In genomic region chr6:38997128-38997761, GRCh38 we compare ENCODE assay signal across 8 cellular contexts. TPM values are rescaled to one million over a fixed set of nuclear protein-coding genes. Genes with fewer than 3 reads are reported as not detected.
A peak's percentile ranks its signal among the peaks of the same experiment; 100 is the strongest.
DNase-seq lines count a peak whose midpoint lies in the region; ATAC-seq and TF ChIP-seq lines count a peak whose summit lies in the region.

No MANE protein-coding gene starts in this region.

- DNase-seq in DMS53 (lab: John Stamatoyannopoulos, UW) (peak; percentile 47), DMS53 treated with DMSO at 0.1 percent for 48 hours (lab: John Stamatoyannopoulos, UW; ENCODE audit: unreplicated experiment) (no peak), NCI-H1092 (lab: John Stamatoyannopoulos, UW) (peak; percentile 55), heart left ventricle (peak in 4 of 5 donors; percentile 22 to 60 (median 28)), left lobe of liver (ENCODE audit: low spot score) (no peak)
- DNase-seq in activated CD8-positive, alpha-beta T cell treated with anti-CD3 and anti-CD28 coated beads for 36 hours, result peak; percentile 74
- peak; percentile 24 for DNase-seq in stimulated activated CD8-positive, alpha-beta memory T cell treated with anti-CD3 and anti-CD28 coated beads, Interleukin-4, amount 100 ng/mL, for 24 hours (ENCODE audit: low read depth)

- TF ChIP-seq CTCF in activated CD8-positive, alpha-beta T cell treated with anti-CD3 and anti-CD28 coated beads for 36 hours (IDR thresholded peaks at IDR 0.05), result peak; percentile 72
- TF ChIP-seq CTCF in heart left ventricle (IDR thresholded peaks at IDR 0.05), result peak; percentile 29 to 61 (median 44)

- peaks cover 32% of the 10 kb centered on the region for H3K27me3 Mint-ChIP-seq in activated CD8-positive, alpha-beta T cell treated with anti-CD3 and anti-CD28 coated beads for 36 hours

- no peak overlapping the region for H3K27ac ChIP-seq in heart left ventricle

- no peaks in the 10 kb centered on the region for H3K36me3 Mint-ChIP-seq in activated CD8-positive, alpha-beta T cell treated with anti-CD3 and anti-CD28 coated beads for 36 hours (ENCODE audit: low read depth)

- H3K4me1 ChIP-seq in heart left ventricle, result peaks cover 0 to 9% (median 0%) of the 10 kb centered on the region in 12 donors

- CTCF ChIA-PET in activated CD8-positive, alpha-beta T cell treated with anti-CD3 and anti-CD28 coated beads for 36 hours (lab: Charles Lee), result interaction anchor here (0.7 to 5.9 kb wide), 41 partner anchors 9 to 351 kb away, joined by 3 to 64 read pairs (median 4); partner anchors contain the start of gene SAYSD1

- POLR2A ChIA-PET in activated CD8-positive, alpha-beta T cell treated with anti-CD3 and anti-CD28 coated beads for 36 hours (lab: Charles Lee), result no interaction called here

- peaks cover 0 to 22% (median 4%) of the 10 kb centered on the region in 9 donors for H3K27me3 ChIP-seq in heart left ventricle

- H3K9me3 ChIP-seq in heart left ventricle, result no peaks in the 10 kb centered on the region

- WGBS in heart left ventricle, 4 donors, result 20 to 28% (median 21%) methylated on average over 2 of the region's 2 CpGs

- H3K36me3 ChIP-seq in heart left ventricle, result no peaks in the 10 kb centered on the region

- H3K9me3 Mint-ChIP-seq in activated CD8-positive, alpha-beta T cell treated with anti-CD3 and anti-CD28 coated beads for 36 hours, result no peaks in the 10 kb centered on the region

- no peak overlapping the region for H3K4me3 ChIP-seq in heart left ventricle

- intact Hi-C loops in activated CD8-positive, alpha-beta T cell treated with anti-CD3 and anti-CD28 coated beads for 36 hours (cut with micrococcal nuclease), result loop anchor here (2.0 kb wide), 1 partner anchor 314 kb away; no protein-coding TSS in a partner anchor
- intact Hi-C loops in heart left ventricle (cut with DNase I), result loop anchor here in 3 of 10 donors (5.0 to 10.0 kb wide), 4 partner anchors 65 to 310 kb away; no protein-coding TSS in a partner anchor

- H3K4me3 Mint-ChIP-seq in activated CD8-positive, alpha-beta T cell treated with anti-CD3 and anti-CD28 coated beads for 36 hours, result no peak overlapping the region

- no peaks in the 10 kb centered on the region for H3K4me1 Mint-ChIP-seq in activated CD8-positive, alpha-beta T cell treated with anti-CD3 and anti-CD28 coated beads for 36 hours (ENCODE audit: low read depth)

- no peak for TF ChIP-seq POLR2A in heart left ventricle (IDR thresholded peaks at IDR 0.05)

- ATAC-seq in activated CD8-positive, alpha-beta T cell treated with anti-CD3 and anti-CD28 coated beads for 36 hours, result peak; percentile 66
- ATAC-seq in heart left ventricle (peak in 1 of 4 donors; percentile 41), HG03039 (IDR thresholded peaks at IDR 0.05; ENCODE audit: unreplicated experiment) (no peak), left lobe of liver (no peak)

- H3K27ac Mint-ChIP-seq in activated CD8-positive, alpha-beta T cell treated with anti-CD3 and anti-CD28 coated beads for 36 hours, result no peak overlapping the region

RNA-seq across cellular contexts. Expression of gene GLP1R, which starts 51.3 kb away (rescaled TPM):
- total RNA-seq in activated CD8-positive, alpha-beta T cell treated with anti-CD3 and anti-CD28 coated beads for 36 hours, result 1 to 10 TPM in 1 of 2 experiments, under 1 TPM in 1; 0.81 to 1.1 TPM
- total RNA-seq in heart left ventricle (1 to 10 TPM in 8 of 9 donors, under 1 TPM in 1; 0.25 to 6.4 (median 2.4) TPM), left lobe of liver (not detected)
- polyA plus RNA-seq in heart left ventricle, result 1 to 10 TPM; 1.3 to 1.6 TPM

Comparison
In these comparisons a context has a peak if more than half of its experiments do, and no peak if none do; other contexts are left out.
1. DNase-seq: peak in DMS53 (single experiment), NCI-H1092 (single experiment), activated CD8-positive, alpha-beta T cell treated with anti-CD3 and anti-CD28 coated beads for 36 hours (single experiment), heart left ventricle (4 of 5) and stimulated activated CD8-positive, alpha-beta memory T cell treated with anti-CD3 and anti-CD28 coated beads, Interleukin-4, amount 100 ng/mL, for 24 hours (single experiment); none in DMS53 treated with DMSO at 0.1 percent for 48 hours (single experiment) and left lobe of liver (single experiment).